In genomic region chr17:73279704-73280103, GRCh38 we compare ENCODE assay signal across 1 cellular context.
TF ChIP-seq lines count a peak whose summit lies in the region.

No MANE protein-coding gene starts in this region.

TF ChIP-seq in SK-N-SH, 30 proteins besides CTCF, POLR2A, EP300 and RAD21:
- no peak for TF ChIP-seq MAX (IDR thresholded peaks at IDR 0.05; ENCODE audit: low read depth)
- TF ChIP-seq FOXM1 (IDR thresholded peaks at IDR 0.05; ENCODE audit: low read depth), result no peak
- TF ChIP-seq MXI1 (IDR thresholded peaks at IDR 0.05; ENCODE audit: low read depth, low read length), result no peak
- no peak for TF ChIP-seq GABPA (IDR thresholded peaks at IDR 0.05; ENCODE audit: low read depth)
- TF ChIP-seq GATA2 (CRISPR knock-in tag; IDR thresholded peaks at IDR 0.05), result no peak
- TF ChIP-seq RXRA (IDR thresholded peaks at IDR 0.05; ENCODE audit: borderline replicate concordance, low read depth), result no peak
- no peak for TF ChIP-seq EZH2phosphoT487 (IDR thresholded peaks at IDR 0.05; ENCODE audit: borderline replicate concordance, low read depth)
- TF ChIP-seq TEAD4 (IDR thresholded peaks at IDR 0.05; ENCODE audit: borderline replicate concordance, insufficient read depth), result no peak
- no peak for TF ChIP-seq ELF1 (IDR thresholded peaks at IDR 0.05)
- no peak for TF ChIP-seq RCOR1 (IDR thresholded peaks at IDR 0.05; ENCODE audit: low read length)
- no peak for TF ChIP-seq RFX5 (IDR thresholded peaks at IDR 0.05; ENCODE audit: low read length)
- TF ChIP-seq TAF1 (IDR thresholded peaks at IDR 0.05; ENCODE audit: borderline replicate concordance, low read depth, low read length), result no peak
- TF ChIP-seq IRF3 (IDR thresholded peaks at IDR 0.05; ENCODE audit: low read depth, low read length), result no peak
- TF ChIP-seq TCF12 (IDR thresholded peaks at IDR 0.05), result no peak
- TF ChIP-seq JUND (IDR thresholded peaks at IDR 0.05), result no peak
- TF ChIP-seq PBX3 (IDR thresholded peaks at IDR 0.05), result no peak
